In genomic region chr1:182029379-182030331, GRCh38 we compare ENCODE assay signal across 1 cellular context.
A peak's percentile ranks its signal among the peaks of the same experiment; 100 is the strongest.
TF ChIP-seq lines count a peak whose summit lies in the region.

No MANE protein-coding gene starts in this region.

TF ChIP-seq in K562, 482 proteins besides CTCF, POLR2A, EP300 and RAD21 (continued from another document and continues in another):
- peak in 1 of 2 experiments; percentile 93; a peak in 2 of 4 replicates for TF ChIP-seq ZNF639 (CRISPR knock-in tag; conservative IDR thresholded peaks at IDR 0.05 in 1 of 2, IDR thresholded peaks at IDR 0.05 in 1 of 2)
- no peak for TF ChIP-seq CLOCK (CRISPR knock-in tag; IDR thresholded peaks at IDR 0.05; ENCODE audit: borderline replicate concordance)
- TF ChIP-seq TAF7 (tag; IDR thresholded peaks at IDR 0.05), result peak; percentile 26; the same call in 1 of the 2 replicates
- peak; percentile 94; the same call in 1 of the 2 replicates for TF ChIP-seq KLF13 (tag; IDR thresholded peaks at IDR 0.05; ENCODE audit: borderline replicate concordance, low read depth)
- TF ChIP-seq ZNF263 (CRISPR knock-in tag; IDR thresholded peaks at IDR 0.05; ENCODE audit: borderline replicate concordance), result peak; percentile 42; the same call in 1 of the 2 replicates
- TF ChIP-seq SP2 (IDR thresholded peaks at IDR 0.05; ENCODE audit: extremely low read depth, low read depth, low read length, poor library complexity, severe bottlenecking), result peak; percentile 48
- TF ChIP-seq POLR2B (IDR thresholded peaks at IDR 0.05; ENCODE audit: low read depth, partially characterized antibody), result peak; percentile 90
- TF ChIP-seq ZFP91 (CRISPR knock-in tag; IDR thresholded peaks at IDR 0.05), result no peak
- TF ChIP-seq ZNF766 (CRISPR knock-in tag; conservative IDR thresholded peaks at IDR 0.05), result peak; percentile 92
- 0 out of 4 replicates have a peak, but pooled peaks of 1 of the 2 experiments have one; percentile 14 for TF ChIP-seq HDAC1 (IDR thresholded peaks at IDR 0.05)
- no peak; the same call in 1 of the 2 replicates for TF ChIP-seq ZBTB17 (CRISPR knock-in tag; IDR thresholded peaks at IDR 0.05)
- peak; percentile 60 for TF ChIP-seq E2F8 (IDR thresholded peaks at IDR 0.05; ENCODE audit: low read depth, partially characterized antibody)
- peak; percentile 51; the same call in 1 of the 2 replicates for TF ChIP-seq ATF7 (IDR thresholded peaks at IDR 0.05)
- peak in 1 of 3 experiments; percentile 36 for TF ChIP-seq YY1 (IDR thresholded peaks at IDR 0.05; ENCODE audit: borderline replicate concordance in 1 of 3, control insufficient read depth in 1 of 3, extremely low read depth in 1 of 3, insufficient read depth in 3 of 3, insufficient read length in 1 of 3, insufficient replicate concordance in 2 of 3, low read depth in 1 of 3, low read length in 2 of 3)
- peak; percentile 78 for TF ChIP-seq EGR1 (conservative IDR thresholded peaks at IDR 0.05)
- peak; percentile 44; the same call in 1 of the 2 replicates for TF ChIP-seq HNRNPL (IDR thresholded peaks at IDR 0.05; ENCODE audit: low read depth, low read length)
- no peak for TF ChIP-seq ZBTB49 (CRISPR knock-in tag; IDR thresholded peaks at IDR 0.05; ENCODE audit: borderline replicate concordance)
- peak; percentile 69 for TF ChIP-seq RBFOX2 (IDR thresholded peaks at IDR 0.05; ENCODE audit: low read depth, low read length)
- 0 out of 2 replicates have a peak, but pooled peaks have one; percentile 13 for TF ChIP-seq SOX6 (IDR thresholded peaks at IDR 0.05)
- TF ChIP-seq GATAD2B (IDR thresholded peaks at IDR 0.05; ENCODE audit: borderline replicate concordance), result peak; percentile 29; the same call in 1 of the 2 replicates
- TF ChIP-seq NRF1 (conservative IDR thresholded peaks at IDR 0.05 in 1 of 2, IDR thresholded peaks at IDR 0.05 in 1 of 2), result peak; percentile 83 to 86
- TF ChIP-seq ZFX (CRISPR knock-in tag; IDR thresholded peaks at IDR 0.05), result peak; percentile 56
- peak; percentile 66 for TF ChIP-seq TAF1 (IDR thresholded peaks at IDR 0.05; ENCODE audit: control insufficient read depth, extremely low read depth, insufficient read depth, low read length, severe bottlenecking)
- no peak for TF ChIP-seq TCF15 (CRISPR knock-in tag; IDR thresholded peaks at IDR 0.05)
- TF ChIP-seq PML (IDR thresholded peaks at IDR 0.05; ENCODE audit: low read length), result peak; percentile 66; the same call in 1 of the 2 replicates
- TF ChIP-seq ETV1 (tag; conservative IDR thresholded peaks at IDR 0.05; ENCODE audit: low read depth), result peak; percentile 81
- TF ChIP-seq RREB1 (CRISPR knock-in tag; IDR thresholded peaks at IDR 0.05), result 0 out of 2 replicates have a peak, but pooled peaks have one; percentile 21
- TF ChIP-seq RFX5 (IDR thresholded peaks at IDR 0.05; ENCODE audit: low read depth, low read length), result no peak
- peak; percentile 36; the same call in 1 of the 2 replicates for TF ChIP-seq E2F1 (CRISPR knock-in tag; IDR thresholded peaks at IDR 0.05)
- peak; percentile 82 for TF ChIP-seq GABPA (tag; conservative IDR thresholded peaks at IDR 0.05; ENCODE audit: low read depth)
- TF ChIP-seq SRF (CRISPR knock-in tag; IDR thresholded peaks at IDR 0.05), result peak in 1 of 2 experiments; percentile 35; a peak in 1 of 4 replicates
- TF ChIP-seq CXXC5 (CRISPR knock-in tag; IDR thresholded peaks at IDR 0.05), result peak; percentile 72
- TF ChIP-seq HMGN3 (IDR thresholded peaks at IDR 0.05; ENCODE audit: borderline replicate concordance, extremely low read depth, insufficient read length, low read depth, low read length), result peak; percentile 85
- TF ChIP-seq UBTF (IDR thresholded peaks at IDR 0.05; ENCODE audit: borderline replicate concordance in 1 of 2, low read depth in 2 of 2, low read length in 2 of 2), result peak; percentile 62 to 76; a peak in 3 of 4 replicates
- TF ChIP-seq EWSR1 (IDR thresholded peaks at IDR 0.05; ENCODE audit: borderline replicate concordance, low read depth, partially characterized antibody), result no peak
